Comparison of ENCODE assay signal across 13 cellular contexts in the genomic region with DNA sequence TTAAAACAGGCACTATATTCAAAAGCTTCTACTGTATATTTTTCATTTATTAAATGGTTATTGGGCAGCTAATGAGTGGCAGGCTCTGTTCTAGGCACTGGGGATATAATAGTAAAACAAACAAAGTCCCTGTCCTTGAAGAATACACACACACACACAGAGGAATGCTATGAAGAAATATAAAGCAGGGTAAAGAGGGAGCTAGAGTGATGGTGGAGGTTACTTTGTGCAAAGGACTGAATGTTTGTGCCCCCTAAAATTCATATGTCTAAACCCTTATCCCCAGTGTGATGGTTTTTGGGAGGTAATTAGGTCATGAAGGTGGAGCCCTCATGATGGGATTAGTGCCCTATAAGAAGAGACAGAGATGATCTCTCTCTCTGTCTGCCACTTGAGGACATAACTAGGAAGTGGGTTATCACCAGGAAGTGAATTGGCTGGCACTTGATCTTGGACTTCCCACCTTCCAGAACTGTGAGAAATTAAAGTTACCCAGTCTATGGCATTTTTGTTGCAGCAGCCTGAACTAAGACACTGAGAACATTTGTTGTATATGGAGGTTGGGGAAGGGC. TPM values are rescaled to one million over a fixed set of nuclear protein-coding genes. Genes with fewer than 3 reads are reported as not detected.
DNase-seq lines count a peak whose midpoint lies in the region; ATAC-seq, FAIRE-seq and TF ChIP-seq lines count a peak whose summit lies in the region.
"Had no signal": no experiment of that assay in that cellular context is flagged by ENCODE, and none has a peak within 500 bp of the region (broad histone marks: within the 10 kb centered on the region; RNA-seq: fewer than 3 reads in every experiment).

No MANE protein-coding gene starts in this region.

- peaks cover 4% of the 10 kb centered on the region for H3K79me2 ChIP-seq in HepG2 (ENCODE audit: insufficient read depth, low read length)

- ATAC-seq in A549 (no peak), WTC11 (no peak), HepG2 (no peak), GM18873 (IDR thresholded peaks at IDR 0.05; ENCODE audit: low FRiP score, unreplicated experiment) (no peak), esophagus mucosa (no peak)

- H3K27ac Mint-ChIP-seq in WTC11 = peak overlapping the region; percentile 33
- H3K27ac Mint-ChIP-seq: CD4-positive, alpha-beta T cell had no signal

- H3K4me1 ChIP-seq in A549 = peaks cover 10% of the 10 kb centered on the region; the same call in 2 of the 3 replicates
- peaks cover 42% of the 10 kb centered on the region for H3K4me1 ChIP-seq in HepG2 (ENCODE audit: insufficient read depth, low read length)
- H3K4me1 ChIP-seq in small intestine (ENCODE audit: control insufficient read depth in 2 of 2, insufficient read depth in 1 of 2, low read depth in 1 of 2, low read length in 1 of 2) = no peaks in the 10 kb centered on the region

- H3K4me3 ChIP-seq in A549 (no peak overlapping the region), HepG2 (replicated peaks in 1 of 3; ENCODE audit: insufficient read depth in 1 of 3, low read depth in 2 of 3, low read length in 3 of 3) (peak overlapping the region in 2 of 3 experiments; percentile 3 to 33; a peak in 1 of 6 replicates), small intestine (ENCODE audit: low read depth in 1 of 2, low read length in 2 of 2) (no peak overlapping the region)

- H4K20me1 ChIP-seq in HepG2 (ENCODE audit: insufficient read depth, low read length) = no peaks in the 10 kb centered on the region

- intact Hi-C loops in HepG2 (cut with micrococcal nuclease; ENCODE audit: unreplicated experiment) = no loop called here

- DNase-seq in A549 (ENCODE audit: low read depth in 1 of 2, low spot score in 1 of 2) (no peak), WTC11 (ENCODE audit: low spot score) (no peak), HepG2 (ENCODE audit: low spot score) (peak; percentile 25), small intestine (peak; percentile 4), D341Med (ENCODE audit: low spot score) (no peak)
- DNase-seq: CD4-positive, alpha-beta T cell; NCI-H1092; NCI-H446 had no signal

- no peak for TF ChIP-seq EP300 in A549 (IDR thresholded peaks at IDR 0.05)
- TF ChIP-seq EP300 in HepG2 (IDR thresholded peaks at IDR 0.05; ENCODE audit: low read depth in 2 of 2, low read length in 2 of 2) = 0 out of 4 replicates have a peak, but pooled peaks of 1 of the 2 experiments have one; percentile 7
- TF ChIP-seq EP300 in HepG2 (CRISPR knock-in tag; IDR thresholded peaks at IDR 0.05; ENCODE audit: borderline replicate concordance) = no peak

- peaks cover 11% of the 10 kb centered on the region for H3K36me3 Mint-ChIP-seq in WTC11

- no peaks in the 10 kb centered on the region for H3K9me3 ChIP-seq in A549
- H3K9me3 ChIP-seq in HepG2 (ENCODE audit: low read length) = no peaks in the 10 kb centered on the region
- no peaks in the 10 kb centered on the region for H3K9me3 ChIP-seq in small intestine (ENCODE audit: control insufficient read depth, low read depth)

- H3K36me3 ChIP-seq in HepG2 (replicated peaks in 1 of 2; ENCODE audit: control insufficient read depth in 1 of 2, insufficient read depth in 2 of 2, low read length in 2 of 2) (peaks cover 11 to 15% of the 10 kb centered on the region in 2 experiments), small intestine (ENCODE audit: control insufficient read depth in 2 of 2, insufficient read depth in 2 of 2, low read length in 2 of 2) (peaks cover 4 to 14% of the 10 kb centered on the region in 2 donors)

- no peak for TF ChIP-seq POLR2A in A549 (IDR thresholded peaks at IDR 0.05; ENCODE audit: low read length)
- no peak for TF ChIP-seq POLR2A in HepG2 (IDR thresholded peaks at IDR 0.05; ENCODE audit: insufficient read depth in 1 of 2, low read depth in 2 of 2, low read length in 2 of 2)

- CTCF ChIA-PET in A549 (lab: Yijun Ruan, JAX) (interaction anchor here (0.6 to 1.2 kb wide), 2 partner anchors 13 to 18 kb away, joined by 3 read pairs; no protein-coding TSS in a partner anchor), WTC11 (lab: Charles Lee) (no interaction called here), HepG2 (lab: Yijun Ruan, JAX; ENCODE audit: low intra/inter-chr PET ratio, low total read pairs) (no interaction called here)

- no peak overlapping the region for H3K4me2 ChIP-seq in A549
- peak overlapping the region; percentile 79 for H3K4me2 ChIP-seq in HepG2 (ENCODE audit: low read depth, low read length)
- H3K4me2 ChIP-seq: KMS-11 had no signal

- H3K9ac ChIP-seq in HepG2 (ENCODE audit: insufficient read depth, low read depth, low read length) = peak overlapping the region; percentile 24; the same call in 1 of the 2 replicates
- H3K9ac ChIP-seq: KMS-11 had no signal

- BruUV-seq in HepG2 (replicated peaks; lab: Mats Ljungman, UMichigan) = no TSS peak

- TF ChIP-seq CTCF in A549 (IDR thresholded peaks at IDR 0.05) (no peak), WTC11 (IDR thresholded peaks at IDR 0.05) (no peak), HepG2 (CRISPR knock-in tag; IDR thresholded peaks at IDR 0.05) (no peak)

- H3K27me3 Mint-ChIP-seq in WTC11 (ENCODE audit: low read depth) = no peaks in the 10 kb centered on the region
- H3K27me3 Mint-ChIP-seq: CD4-positive, alpha-beta T cell had no signal

- POLR2A ChIA-PET in A549 (lab: Yijun Ruan, JAX) = no interaction called here
- POLR2A ChIA-PET in WTC11 (lab: Charles Lee) = no interaction called here
- POLR2A ChIA-PET in HepG2 (lab: Yijun Ruan, JAX) = interaction anchor here (2.8 to 4.0 kb wide), 2 partner anchors 31 to 81 kb away, joined by 22 to 58 read pairs; partner anchors contain the start of genes ATP6V1A, NAA50 and USF3

- no peak overlapping the region for H2AFZ ChIP-seq in HepG2 (ENCODE audit: low read length)

- no peak overlapping the region for H3K4me3 Mint-ChIP-seq in WTC11
- H3K4me3 Mint-ChIP-seq: CD4-positive, alpha-beta T cell had no signal

- peaks cover 17% of the 10 kb centered on the region for H3K4me1 Mint-ChIP-seq in WTC11

- TF ChIP-seq RAD21 in A549 (conservative IDR thresholded peaks at IDR 0.05 in 1 of 2, IDR thresholded peaks at IDR 0.05 in 1 of 2) (no peak), HepG2 (CRISPR knock-in tag; IDR thresholded peaks at IDR 0.05) (no peak)

- no peak overlapping the region for H3K27ac ChIP-seq in A549
- H3K27ac ChIP-seq in HepG2 (ENCODE audit: extremely low read length, insufficient read depth, low read length) = peak overlapping the region; percentile 88
- H3K27ac ChIP-seq in small intestine (ENCODE audit: low read depth in 1 of 2, low read length in 1 of 2) = no peak overlapping the region
- H3K27ac ChIP-seq: KMS-11, RWPE1 had no signal

- in situ Hi-C loops in HepG2 (cut with HindIII; ENCODE audit: extremely low pct_ligation_motif_present, low pct_unique_long_range_greater_than_20kb) = no loop called here

- FAIRE-seq in A549 (lab: Jason Lieb, UNC) = peak; percentile 43
- no peak for FAIRE-seq in HepG2 (lab: Jason Lieb, UNC)
- no peak for FAIRE-seq in small intestine (lab: Jason Lieb, UNC)
- FAIRE-seq: H54 had no signal

- no peaks in the 10 kb centered on the region for H3K9me3 Mint-ChIP-seq in WTC11
- H3K9me3 Mint-ChIP-seq: CD4-positive, alpha-beta T cell had no signal

- no peaks in the 10 kb centered on the region for H3K27me3 ChIP-seq in HepG2 (ENCODE audit: control insufficient read depth in 1 of 2, insufficient read depth in 2 of 2, low read length in 2 of 2)
- H3K27me3 ChIP-seq in small intestine (ENCODE audit: control insufficient read depth in 2 of 2, insufficient read depth in 2 of 2, low read length in 2 of 2) = no peaks in the 10 kb centered on the region

TF ChIP-seq in A549, 52 proteins besides CTCF, POLR2A, EP300 and RAD21 (continues in another document):
- no peak for TF ChIP-seq FOXS1 (CRISPR knock-in tag; IDR thresholded peaks at IDR 0.05)

TF ChIP-seq in WTC11, 78 proteins besides CTCF, POLR2A, EP300 and RAD21:
- no peak for TF ChIP-seq JAZF1 (CRISPR knock-in tag; IDR thresholded peaks at IDR 0.05)
- TF ChIP-seq KAT7 (CRISPR knock-in tag; IDR thresholded peaks at IDR 0.05; ENCODE audit: borderline replicate concordance) = no peak

RNA-seq across cellular contexts. Expression of gene USF3, which starts 31.8 kb away (rescaled TPM):
- polyA plus RNA-seq in A549 (2011; rRNA removed) (11.3 and 11.5 TPM in 2 replicates), A549 (2017; fragmentation: RNase III; extraction: RNeasy Plus Mini Kit Qiagen cat#74134 plus additional on column Dnase treatment) (1.8 to 1.9 TPM (median 1.8 TPM) in 3 replicates), HepG2 (2011; rRNA removed) (10.9 and 15.2 TPM in 2 replicates), small intestine (1 to 10 TPM; 3.2 to 9.8 (median 5.0) TPM)
- polyA plus RNA-seq in A549 (2012; cell fraction: cytosol; rRNA removed) = 2.0 and 2.3 TPM in 2 replicates
- polyA plus RNA-seq in A549 (2012; cell fraction: nucleus; rRNA removed) = 0.91 and 1.1 TPM in 2 replicates
- 17.0 and 18.6 TPM in 2 replicates for polyA minus RNA-seq in A549 (2011; rRNA and poly(A)+ RNA removed)
- total RNA-seq in WTC11 (2021) (14.8 to 16.4 TPM (median 15.9 TPM) in 3 replicates), HepG2 (2016; rRNA removed; fragmentation: Illumina TruSeq; extraction: Trizol) (6.3 and 13.3 TPM in 2 replicates), esophagus mucosa (10.7 TPM)
- total RNA-seq in HepG2 (2016; cell fraction: cytosol; rRNA removed; fragmentation: Illumina TruSeq; extraction: Trizol; ENCODE audit: low read depth) = 0.81 and 1.1 TPM in 2 replicates
- 6.2 and 13.4 TPM in 2 replicates for total RNA-seq in HepG2 (2016; cell fraction: insoluble cytoplasmic fraction; rRNA removed; fragmentation: Illumina TruSeq; extraction: Trizol)
- total RNA-seq in HepG2 (2016; cell fraction: membrane; rRNA removed; fragmentation: Illumina TruSeq; extraction: Trizol) = 3.6 and 3.8 TPM in 2 replicates
- total RNA-seq in HepG2 (2016; cell fraction: nucleus; rRNA removed; fragmentation: Illumina TruSeq; extraction: Trizol) = 8.1 and 8.9 TPM in 2 replicates
- 7.1 and 10.4 TPM in 2 replicates for polyA plus RNA-seq in HepG2 (2011; cell fraction: cytosol; rRNA removed)
- 6.2 and 6.7 TPM in 2 replicates for polyA plus RNA-seq in HepG2 (2011; cell fraction: nucleus; rRNA removed)
- 3.1 and 5.6 TPM in 2 replicates for polyA plus RNA-seq in HepG2 (2012)
- 0.45 and 0.46 TPM in 2 replicates for polyA plus RNA-seq in HepG2 (2016; cell fraction: cytosol; fragmentation: Illumina TruSeq; extraction: Trizol; ENCODE audit: low read depth)
- 9.5 and 9.6 TPM in 2 replicates for polyA plus RNA-seq in HepG2 (2016; cell fraction: insoluble cytoplasmic fraction; fragmentation: Illumina TruSeq; extraction: Trizol; ENCODE audit: low read depth)
- 1.2 and 1.5 TPM in 2 replicates for polyA plus RNA-seq in HepG2 (2016; cell fraction: membrane; fragmentation: Illumina TruSeq; extraction: Trizol; ENCODE audit: low read depth)
- 9.5 and 10.8 TPM in 2 replicates for polyA plus RNA-seq in HepG2 (2016; cell fraction: nucleus; fragmentation: Illumina TruSeq; extraction: Trizol; ENCODE audit: insufficient read depth, low read depth)
- polyA minus RNA-seq in HepG2 (2011; rRNA and poly(A)+ RNA removed; ENCODE audit: low replicate concordance) = 15.9 and 26.7 TPM in 2 replicates
- 14.4 and 15.1 TPM in 2 replicates for polyA minus RNA-seq in HepG2 (2011; cell fraction: cytosol; rRNA and poly(A)+ RNA removed)
- 20.2 and 23.6 TPM in 2 replicates for polyA minus RNA-seq in HepG2 (2011; cell fraction: nucleus; rRNA and poly(A)+ RNA removed)

Comparison
In these comparisons a context has a peak if more than half of its experiments do, and no peak if none do; other contexts are left out.
1. DNase-seq: peak in HepG2 (single experiment) and small intestine (single experiment); none in A549 (0 of 2), WTC11 (single experiment) and D341Med (single experiment).
2. H3K4me3 ChIP-seq: peak in HepG2 (2 of 3); none in A549 (single experiment) and small intestine (0 of 2).